In the genomic region with DNA sequence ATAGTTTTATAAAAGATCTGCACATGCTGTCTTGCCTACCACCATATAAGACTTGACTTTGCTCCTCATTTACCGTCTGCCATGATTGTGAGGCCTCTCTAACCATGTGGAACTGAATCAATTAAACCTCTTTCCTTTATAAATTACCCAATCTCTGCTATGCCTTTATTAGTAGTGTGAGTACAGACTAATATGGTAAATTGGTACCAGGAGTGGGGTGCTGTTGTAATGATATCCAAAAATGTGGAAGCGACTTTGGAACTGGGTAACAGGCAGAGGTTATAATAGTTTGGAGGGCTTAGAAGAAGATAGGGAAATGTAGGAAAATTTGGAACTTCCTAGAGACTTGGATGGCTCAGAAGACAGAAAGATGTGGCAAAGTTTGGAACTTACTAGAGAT, we compare ENCODE assay signal across 11 cellular contexts.
"Had no signal": no experiment of that assay in that cellular context is flagged by ENCODE, and none has a peak within 500 bp of the region (broad histone marks: within the 10 kb centered on the region; RNA-seq: fewer than 3 reads in every experiment).

No MANE protein-coding gene starts in this region.

- H3K27ac ChIP-seq: GM23248 had no signal

- H3K9me3 ChIP-seq: HAP-1 had no signal

- H3K4me3 ChIP-seq: GM23248, GM23338, HAP-1 had no signal

- ATAC-seq: GM23338, HCT116 had no signal

- H3K4me3 Mint-ChIP-seq: GM23338, H9, HFFc6 had no signal

- H2AFZ ChIP-seq: GM23248, GM23338 had no signal

- H3K36me3 ChIP-seq: HAP-1 had no signal

- H3K27ac Mint-ChIP-seq: GM23338, H9, HFFc6 had no signal

- H3K9ac ChIP-seq: GM23248 had no signal

- FAIRE-seq: H1, H54 had no signal

- H3K4me1 Mint-ChIP-seq: GM23338, H9 had no signal

- DNase-seq: GM23248, GOT3, H7, H9, HCEC 1CT, HFFc6 had no signal

- H3K4me2 ChIP-seq: GM23338 had no signal

- H3K4me1 ChIP-seq: HAP-1 had no signal
